ENCODE assay signal across 8 cellular contexts in the genomic region with DNA sequence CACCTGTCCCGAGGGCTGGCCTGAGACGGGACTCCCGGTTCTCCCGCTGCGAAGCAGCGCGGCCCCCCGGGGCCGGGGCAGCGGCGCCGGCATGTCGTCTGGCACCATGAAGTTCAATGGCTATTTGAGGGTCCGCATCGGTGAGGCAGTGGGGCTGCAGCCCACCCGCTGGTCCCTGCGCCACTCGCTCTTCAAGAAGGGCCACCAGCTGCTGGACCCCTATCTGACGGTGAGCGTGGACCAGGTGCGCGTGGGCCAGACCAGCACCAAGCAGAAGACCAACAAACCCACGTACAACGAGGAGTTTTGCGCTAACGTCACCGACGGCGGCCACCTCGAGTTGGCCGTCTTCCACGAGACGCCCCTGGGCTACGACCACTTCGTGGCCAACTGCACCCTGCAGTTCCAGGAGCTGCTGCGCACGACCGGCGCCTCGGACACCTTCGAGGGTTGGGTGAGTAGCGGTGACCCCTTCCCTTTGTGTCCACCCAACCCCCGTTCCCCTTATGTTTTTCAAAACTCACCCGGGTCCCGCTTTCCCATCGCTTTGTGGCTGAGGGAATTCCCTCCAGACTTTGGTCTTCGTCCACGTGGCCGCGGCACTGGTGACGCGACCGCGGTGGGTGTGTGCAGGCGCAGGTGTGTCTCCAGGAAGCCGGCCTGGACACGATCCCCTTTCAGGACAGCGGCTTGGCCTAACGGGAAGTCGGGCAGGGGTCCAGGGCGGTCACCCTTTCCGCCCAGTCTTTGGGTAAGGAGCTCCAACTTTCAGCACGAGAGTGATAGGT. TPM values are rescaled to one million over a fixed set of nuclear protein-coding genes. Genes with fewer than 3 reads are reported as not detected.
DNase-seq lines count a peak whose midpoint lies in the region; ATAC-seq lines count a peak whose summit lies in the region.

No MANE protein-coding gene starts in this region.

- DNase-seq in ELF-1 (ENCODE audit: low read depth, low spot score) (peak; percentile 15), left ventricle myocardium superior (peak; percentile 57), skeletal muscle cell (ENCODE audit: low read depth) (no peak), GM03348 (ENCODE audit: low spot score) (no peak), hypothalamus (lab: John Stamatoyannopoulos, UW) (no peak), NAMALWA (ENCODE audit: low spot score) (no peak)
- DNase-seq in activated naive CD4-positive, alpha-beta T cell treated with anti-CD3 and anti-CD28 coated beads, Interleukin-2, amount 50 U/mL, for 16 hours = peak; percentile 39

- peak overlapping the region; percentile 47 for H3K4me3 ChIP-seq in skeletal muscle cell (ENCODE audit: low read depth, low read length)

- ATAC-seq in HG03521 (IDR thresholded peaks at IDR 0.05; ENCODE audit: unreplicated experiment) (peak; percentile 24), left ventricle myocardium superior (peak; percentile 36)

- intact Hi-C loops in left ventricle myocardium superior (cut with micrococcal nuclease) = no loop called here

RNA-seq across cellular contexts. Expression of a gene that starts 0.8 kb away (rescaled TPM):
- total RNA-seq in left ventricle myocardium superior = 15.9 TPM

RNA-seq across cellular contexts. Expression of a gene that starts 41.1 kb away (rescaled TPM):
- 0.42 TPM for total RNA-seq in left ventricle myocardium superior

Comparison
In these comparisons a context has a peak if more than half of its experiments do, and no peak if none do; other contexts are left out.
1. DNase-seq: peak in ELF-1 (single experiment), activated naive CD4-positive, alpha-beta T cell treated with anti-CD3 and anti-CD28 coated beads, Interleukin-2, amount 50 U/mL, for 16 hours (single experiment) and left ventricle myocardium superior (single experiment); none in skeletal muscle cell (single experiment), GM03348 (single experiment), hypothalamus (0 of 51) and NAMALWA (single experiment).